In genomic region chr4:88705223-88705622, GRCh38 we compare ENCODE assay signal across 16 cellular contexts.
"Had no signal": no experiment of that assay in that cellular context is flagged by ENCODE, and none has a peak within 500 bp of the region (broad histone marks: within the 10 kb centered on the region; RNA-seq: fewer than 3 reads in every experiment).

No MANE protein-coding gene starts in this region.

- H3K9me3 ChIP-seq: colonic mucosa, heart left ventricle, pancreas, stomach, thoracic aorta had no signal

- H3K27ac ChIP-seq: colonic mucosa, heart left ventricle, pancreas had no signal

- H3K4me1 ChIP-seq: colonic mucosa, pancreas had no signal

- H3K4me3 Mint-ChIP-seq: naive thymus-derived CD4-positive, alpha-beta T cell; nephron progenitor cell; type B pancreatic cell had no signal

- H3K27ac Mint-ChIP-seq: nephron progenitor cell, progenitor cell of endocrine pancreas, type B pancreatic cell had no signal

- H3K4me2 ChIP-seq: smooth muscle cell had no signal

- H3K27me3 Mint-ChIP-seq: naive thymus-derived CD4-positive, alpha-beta T cell; progenitor cell of endocrine pancreas; type B pancreatic cell had no signal

- H3K9me3 Mint-ChIP-seq: nephron progenitor cell, type B pancreatic cell had no signal

- DNase-seq: cerebellar nuclear complex; colonic mucosa; effector CD8-positive, alpha-beta T cell; heart left ventricle; hippocampal formation; kidney glomerular epithelial cell; naive thymus-derived CD4-positive, alpha-beta T cell; nephron progenitor cell; pancreas; right cardiac atrium; stimulated activated CD4-positive, alpha-beta T cell treated with anti-CD3 and anti-CD28 coated beads, Interleukin-2, amount 100 ng/mL, for 48 hours; stomach had no signal

- H3K36me3 Mint-ChIP-seq: type B pancreatic cell had no signal

- H3K4me3 ChIP-seq: colonic mucosa, heart left ventricle, pancreas, smooth muscle cell, stomach, thoracic aorta had no signal

- H3K36me3 ChIP-seq: pancreas had no signal

- H3K27me3 ChIP-seq: colonic mucosa, heart left ventricle, pancreas, stomach had no signal
